In genomic region chr1:37987679-37988078, GRCh38 we compare ENCODE assay signal across 1 cellular context.
TF ChIP-seq lines count a peak whose summit lies in the region.

No MANE protein-coding gene starts in this region.

TF ChIP-seq in HepG2, 621 proteins besides CTCF, POLR2A, EP300 and RAD21 (continued from another document and continues in another):
- TF ChIP-seq ZNF512 (CRISPR knock-in tag; IDR thresholded peaks at IDR 0.05) = no peak
- TF ChIP-seq RNF219 (CRISPR knock-in tag; IDR thresholded peaks at IDR 0.05) = no peak
- TF ChIP-seq RXRB (CRISPR knock-in tag; IDR thresholded peaks at IDR 0.05; ENCODE audit: borderline replicate concordance) = 0 out of 2 replicates have a peak, but pooled peaks have one; percentile 21
- no peak for TF ChIP-seq CSRNP2 (CRISPR knock-in tag; conservative IDR thresholded peaks at IDR 0.05; ENCODE audit: low read depth)
- no peak for TF ChIP-seq ZNF225 (CRISPR knock-in tag; IDR thresholded peaks at IDR 0.05)
- no peak for TF ChIP-seq SKI (IDR thresholded peaks at IDR 0.05; ENCODE audit: partially characterized antibody)
- TF ChIP-seq HNRNPUL1 (IDR thresholded peaks at IDR 0.05; ENCODE audit: low read depth, low read length) = no peak
- TF ChIP-seq ZNF382 (CRISPR knock-in tag; IDR thresholded peaks at IDR 0.05; ENCODE audit: borderline replicate concordance) = no peak
- TF ChIP-seq ZBTB43 (CRISPR knock-in tag; conservative IDR thresholded peaks at IDR 0.05) = peak; percentile 91; the same call in 1 of the 2 replicates
- no peak for TF ChIP-seq ASH2L (IDR thresholded peaks at IDR 0.05; ENCODE audit: insufficient read length, low read depth, low read length)
- no peak for TF ChIP-seq NCOR1 (IDR thresholded peaks at IDR 0.05; ENCODE audit: borderline replicate concordance, low read length)
- TF ChIP-seq ZFX (CRISPR knock-in tag; IDR thresholded peaks at IDR 0.05; ENCODE audit: low read depth) = no peak
- no peak for TF ChIP-seq SIX4 (CRISPR knock-in tag; IDR thresholded peaks at IDR 0.05)
- TF ChIP-seq BCL6 (CRISPR knock-in tag; IDR thresholded peaks at IDR 0.05) = peak; percentile 37; the same call in 1 of the 2 replicates
- no peak for TF ChIP-seq ZNF10 (CRISPR knock-in tag; IDR thresholded peaks at IDR 0.05; ENCODE audit: borderline replicate concordance, low read depth)
- peak; percentile 29; the same call in 1 of the 2 replicates for TF ChIP-seq FOSL2 (CRISPR knock-in tag; IDR thresholded peaks at IDR 0.05)
- no peak for TF ChIP-seq GATA4 (IDR thresholded peaks at IDR 0.05; ENCODE audit: borderline replicate concordance, low read depth)
- TF ChIP-seq ZBTB21 (CRISPR knock-in tag; IDR thresholded peaks at IDR 0.05) = no peak
- no peak for TF ChIP-seq ZNF280D (CRISPR knock-in tag; IDR thresholded peaks at IDR 0.05)
- TF ChIP-seq ZNF564 (CRISPR knock-in tag; IDR thresholded peaks at IDR 0.05) = no peak
- TF ChIP-seq ZBTB49 (CRISPR knock-in tag; IDR thresholded peaks at IDR 0.05; ENCODE audit: borderline replicate concordance) = no peak
- TF ChIP-seq KDM1A (CRISPR knock-in tag; IDR thresholded peaks at IDR 0.05) = 0 out of 2 replicates have a peak, but pooled peaks have one; percentile 19
- TF ChIP-seq ZZZ3 (CRISPR knock-in tag; IDR thresholded peaks at IDR 0.05; ENCODE audit: borderline replicate concordance) = no peak
- TF ChIP-seq RCOR2 (CRISPR knock-in tag; IDR thresholded peaks at IDR 0.05) = 0 out of 2 replicates have a peak, but pooled peaks have one; percentile 24
- TF ChIP-seq CEBPB (IDR thresholded peaks at IDR 0.05; ENCODE audit: borderline replicate concordance, low read depth, low read length) = peak; percentile 80
- TF ChIP-seq ATF3 (CRISPR knock-in tag; IDR thresholded peaks at IDR 0.05) = peak; percentile 80
- TF ChIP-seq NR2F6 (IDR thresholded peaks at IDR 0.05) = peak; percentile 46; the same call in 1 of the 2 replicates
- 0 out of 2 replicates have a peak, but pooled peaks have one; percentile 18 for TF ChIP-seq NR2F6 (CRISPR knock-in tag; IDR thresholded peaks at IDR 0.05)
- TF ChIP-seq ZNF570 (CRISPR knock-in tag; IDR thresholded peaks at IDR 0.05; ENCODE audit: borderline replicate concordance) = no peak
- peak; percentile 60 for TF ChIP-seq RARA (CRISPR knock-in tag; IDR thresholded peaks at IDR 0.05)
- peak; percentile 56; the same call in 1 of the 2 replicates for TF ChIP-seq ATF2 (CRISPR knock-in tag; IDR thresholded peaks at IDR 0.05)
- no peak for TF ChIP-seq SSRP1 (CRISPR knock-in tag; IDR thresholded peaks at IDR 0.05)
- TF ChIP-seq ZUFSP (CRISPR knock-in tag; IDR thresholded peaks at IDR 0.05; ENCODE audit: borderline replicate concordance) = no peak
- TF ChIP-seq MTERF4 (CRISPR knock-in tag; IDR thresholded peaks at IDR 0.05) = no peak
- 0 out of 2 replicates have a peak, but pooled peaks have one; percentile 35 for TF ChIP-seq ISL2 (CRISPR knock-in tag; IDR thresholded peaks at IDR 0.05)
- peak; percentile 34; the same call in 1 of the 2 replicates for TF ChIP-seq CREM (IDR thresholded peaks at IDR 0.05)
- TF ChIP-seq CREM (CRISPR knock-in tag; IDR thresholded peaks at IDR 0.05) = no peak
- TF ChIP-seq ZFAT (CRISPR knock-in tag; conservative IDR thresholded peaks at IDR 0.05) = no peak
- no peak for TF ChIP-seq NFIC (IDR thresholded peaks at IDR 0.05; ENCODE audit: low read length)
- no peak for TF ChIP-seq ZBTB42 (CRISPR knock-in tag; IDR thresholded peaks at IDR 0.05)
- TF ChIP-seq MNT (IDR thresholded peaks at IDR 0.05) = no peak
